ENCODE assay signal across 8 cellular contexts in the genomic region with DNA sequence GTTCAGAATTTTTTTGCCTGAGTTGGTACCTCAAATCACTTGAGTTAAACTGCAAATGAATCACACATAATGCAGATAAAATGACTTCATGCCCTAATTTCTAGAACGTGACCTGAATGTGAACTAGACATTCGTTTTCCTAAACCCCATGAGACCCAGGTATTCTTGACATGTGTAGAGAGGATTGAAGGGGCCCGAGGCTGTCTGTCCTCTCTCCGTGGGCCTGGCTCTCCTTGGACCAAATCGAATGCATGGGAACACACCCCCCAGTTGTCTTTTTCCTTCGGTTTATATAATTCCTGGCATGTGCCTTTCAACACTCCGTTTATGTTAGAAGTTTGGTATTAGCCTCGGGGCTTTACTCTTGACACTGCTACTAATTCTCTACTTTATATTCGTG.
A peak's percentile ranks its signal among the peaks of the same experiment; 100 is the strongest.
DNase-seq lines count a peak whose midpoint lies in the region; ATAC-seq and TF ChIP-seq lines count a peak whose summit lies in the region.
"Not testable (repeated sequence)": the region's sequence is repeated elsewhere in the genome, so short reads cannot be mapped to it uniquely, and the experiment has no call there.

No MANE protein-coding gene starts in this region.

- H3K4me3 ChIP-seq in OCI-LY7 (ENCODE audit: low read depth, low read length, poor library complexity, severe bottlenecking); transverse colon: not testable (repeated sequence)
- peak overlapping the region in 1 of 3 donors; percentile 37 for H3K4me3 ChIP-seq in breast epithelium
- H3K4me3 ChIP-seq in left ventricle myocardium inferior, result peak overlapping the region; percentile 35

- intact Hi-C loops in OCI-LY7 (cut with micrococcal nuclease; ENCODE audit: unreplicated experiment); breast epithelium (cut with DNase I; ENCODE audit: low total_unique reads); left ventricle myocardium inferior (cut with micrococcal nuclease); transverse colon (cut with DNase I; ENCODE audit: low total_unique reads): not testable (repeated sequence)

- not testable (repeated sequence) for H3K36me3 ChIP-seq in OCI-LY7 (ENCODE audit: insufficient read depth, low read length); breast epithelium; left ventricle myocardium inferior; transverse colon

- H3K4me1 Mint-ChIP-seq in activated CD8-positive, alpha-beta memory T cell treated with anti-CD3 and anti-CD28 coated beads, Interleukin-2, amount 10 ng/mL, durations not matched to agents 7 days and 5 days, result peaks cover 40% of the 10 kb centered on the region

- H3K27me3 ChIP-seq in breast epithelium; left ventricle myocardium inferior (ENCODE audit: low read depth); transverse colon: not testable (repeated sequence)

- CTCF ChIA-PET in OCI-LY7 (lab: Charles Lee; ENCODE audit: unreplicated experiment); activated CD8-positive, alpha-beta memory T cell treated with anti-CD3 and anti-CD28 coated beads, Interleukin-2, amount 10 ng/mL, durations not matched to agents 7 days and 5 days (lab: Charles Lee): not testable (repeated sequence)

- H3K27me3 Mint-ChIP-seq in activated CD8-positive, alpha-beta memory T cell treated with anti-CD3 and anti-CD28 coated beads, Interleukin-2, amount 10 ng/mL, durations not matched to agents 7 days and 5 days, result not testable (repeated sequence)

- not testable (repeated sequence) for TF ChIP-seq CTCF in OCI-LY7 (conservative IDR thresholded peaks at IDR 0.05; ENCODE audit: low read length); breast epithelium (IDR thresholded peaks at IDR 0.05); left ventricle myocardium inferior (IDR thresholded peaks at IDR 0.05; ENCODE audit: borderline replicate concordance); omental fat pad (IDR thresholded peaks at IDR 0.05); transverse colon (IDR thresholded peaks at IDR 0.05)

- TF ChIP-seq POLR2A in breast epithelium (IDR thresholded peaks at IDR 0.05); transverse colon (IDR thresholded peaks at IDR 0.05): not testable (repeated sequence)

- in situ Hi-C loops in transverse colon (cut with MboI; ENCODE audit: low pct_ligation_motif_present in 1 of 4, low pct_unique_long_range_greater_than_20kb in 1 of 4, low sequenced_read_pairs in 3 of 4), result not testable (repeated sequence)

- peak overlapping the region; percentile 59; the same call in 1 of the 2 replicates for H3K4me2 ChIP-seq in OCI-LY7 (ENCODE audit: low read length)

- not testable (repeated sequence) for H3K4me3 Mint-ChIP-seq in activated CD8-positive, alpha-beta memory T cell treated with anti-CD3 and anti-CD28 coated beads, Interleukin-2, amount 10 ng/mL, durations not matched to agents 7 days and 5 days

- H3K9me3 ChIP-seq in OCI-LY7 (ENCODE audit: low read length); breast epithelium; left ventricle myocardium inferior (replicated peaks); transverse colon: not testable (repeated sequence)

- H3K27ac Mint-ChIP-seq in activated CD8-positive, alpha-beta memory T cell treated with anti-CD3 and anti-CD28 coated beads, Interleukin-2, amount 10 ng/mL, durations not matched to agents 7 days and 5 days, result peak overlapping the region; percentile 79

- not testable (repeated sequence) for BruUV-seq in OCI-LY7 (replicated peaks; lab: Mats Ljungman, UMichigan)

- POLR2A ChIA-PET in OCI-LY7 (lab: Charles Lee), result not testable (repeated sequence)

- H3K36me3 Mint-ChIP-seq in activated CD8-positive, alpha-beta memory T cell treated with anti-CD3 and anti-CD28 coated beads, Interleukin-2, amount 10 ng/mL, durations not matched to agents 7 days and 5 days, result not testable (repeated sequence)

- peak; percentile 19 for DNase-seq in EH (ENCODE audit: low read depth)
- DNase-seq in OCI-LY7 (ENCODE audit: low spot score); activated CD8-positive, alpha-beta memory T cell treated with anti-CD3 and anti-CD28 coated beads, Interleukin-2, amount 10 ng/mL, durations not matched to agents 7 days and 5 days; breast epithelium (ENCODE audit: low spot score in 2 of 2); left ventricle myocardium inferior; omental fat pad (ENCODE audit: low spot score); transverse colon: not testable (repeated sequence)

- H3K9me3 Mint-ChIP-seq in activated CD8-positive, alpha-beta memory T cell treated with anti-CD3 and anti-CD28 coated beads, Interleukin-2, amount 10 ng/mL, durations not matched to agents 7 days and 5 days (ENCODE audit: low read depth), result not testable (repeated sequence)

- not testable (repeated sequence) for TF ChIP-seq EP300 in transverse colon (IDR thresholded peaks at IDR 0.05; ENCODE audit: low read depth)

- H3K9me2 ChIP-seq in OCI-LY7 (ENCODE audit: insufficient read depth, low read length), result not testable (repeated sequence)

- 44% methylated on average over 7 of the region's 9 CpGs; no CpG with 5 or more reads in 1 of the 2 donors for WGBS in transverse colon (ENCODE audit: low coverage in 1 of 2), 2 donors

- H3K4me1 ChIP-seq in OCI-LY7 (ENCODE audit: insufficient read depth, low read length, poor library complexity, severe bottlenecking), result peaks cover 20% of the 10 kb centered on the region
- H3K4me1 ChIP-seq in breast epithelium, left ventricle myocardium inferior: not testable (repeated sequence)
- H3K4me1 ChIP-seq in transverse colon, result peaks cover 0 to 19% (median 4%) of the 10 kb centered on the region in 4 donors

- H2AFZ ChIP-seq in OCI-LY7 (ENCODE audit: low read length), result not testable (repeated sequence)

- H3K79me2 ChIP-seq in OCI-LY7 (ENCODE audit: insufficient read depth, low read depth, low read length), result not testable (repeated sequence)

- not testable (repeated sequence) for H3K27ac ChIP-seq in OCI-LY7 (ENCODE audit: low read depth, low read length, poor library complexity, severe bottlenecking); left ventricle myocardium inferior (replicated peaks)
- H3K27ac ChIP-seq in breast epithelium, result peak overlapping the region; percentile 48 to 66
- H3K27ac ChIP-seq in transverse colon, result peak overlapping the region; percentile 6 to 84 (median 44)

- ATAC-seq in HG02885 (IDR thresholded peaks at IDR 0.05; ENCODE audit: poor library complexity, unreplicated experiment) (peak; percentile 2), omental fat pad (ENCODE audit: low FRiP score) (peak; percentile 4)
- ATAC-seq in activated CD8-positive, alpha-beta memory T cell treated with anti-CD3 and anti-CD28 coated beads, Interleukin-2, amount 10 ng/mL, durations not matched to agents 7 days and 5 days, result not testable (repeated sequence)

- H4K20me1 ChIP-seq in OCI-LY7 (ENCODE audit: insufficient read depth, low read length), result not testable (repeated sequence)
